In the genomic region with DNA sequence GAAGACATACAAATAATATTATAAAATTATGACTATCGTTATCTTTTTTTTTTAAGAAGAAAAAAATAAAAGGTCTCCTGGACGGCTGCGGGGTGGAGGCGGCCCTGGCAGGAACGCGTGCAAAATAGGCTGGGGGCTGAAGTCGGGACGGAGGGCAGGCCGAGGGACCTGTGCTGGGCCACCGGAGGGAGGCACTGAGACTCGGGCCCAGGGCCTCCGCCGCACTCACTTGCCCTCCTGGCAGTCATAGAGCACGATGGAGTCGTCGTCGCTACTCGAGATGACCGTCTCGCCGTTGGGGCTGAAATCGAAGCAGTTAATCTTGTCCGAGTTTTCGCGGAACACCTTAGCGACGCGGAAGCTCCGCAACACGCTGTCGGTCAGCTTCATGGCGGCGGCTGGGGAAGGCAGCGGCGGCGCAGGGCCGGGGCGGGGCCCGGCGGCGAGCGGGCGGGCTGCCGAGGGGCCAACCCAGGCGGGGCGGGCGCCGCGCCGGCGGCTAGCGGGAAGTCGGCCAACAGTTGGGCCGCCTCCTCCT, we compare ENCODE assay signal across 8 cellular contexts. TPM values are rescaled to one million over a fixed set of nuclear protein-coding genes. Genes with fewer than 3 reads are reported as not detected.
DNase-seq lines count a peak whose midpoint lies in the region; ATAC-seq lines count a peak whose summit lies in the region.

No MANE protein-coding gene starts in this region.

- H3K4me1 Mint-ChIP-seq in stimulated activated naive B cell treated with anti-CD40 and anti-IgM and Interleukin-4, amounts not matched to agents 10 μg/mL and 1 μg/mL and 100 μg/mL, for 72 hours: peaks cover 21 to 64% of the 10 kb centered on the region in 2 donors

- peak overlapping the region; percentile 89 for H3K18ac ChIP-seq in mesendoderm (ENCODE audit: low read length)

- H2AK5ac ChIP-seq in mesendoderm (ENCODE audit: low read length): peak overlapping the region; percentile 6

- H3K56ac ChIP-seq in mesendoderm (ENCODE audit: low read length): peak overlapping the region; percentile 100

- H3K4me2 ChIP-seq in mesendoderm (ENCODE audit: low read length): peak overlapping the region; percentile 38

- WGBS in mesendoderm (ENCODE audit: extremely low coverage, insufficient coverage, low lambda C conversion rate): no CpG with 5 or more reads among the region's 54 CpGs

- H3K79me2 ChIP-seq in mesendoderm (ENCODE audit: control insufficient read depth, insufficient read depth, low read length): peaks cover 50% of the 10 kb centered on the region

- H3K4ac ChIP-seq in mesendoderm (ENCODE audit: low read depth, low read length): peak overlapping the region; percentile 91

- no peaks in the 10 kb centered on the region for H3K9me3 ChIP-seq in duodenal mucosa (ENCODE audit: control insufficient read depth in 1 of 2, low read length in 2 of 2)

- H3K27ac Mint-ChIP-seq in stimulated activated naive B cell treated with anti-CD40 and anti-IgM and Interleukin-4, amounts not matched to agents 10 μg/mL and 1 μg/mL and 100 μg/mL, for 72 hours: peak overlapping the region; percentile 98

- H3K79me1 ChIP-seq in mesendoderm (ENCODE audit: low read length): peaks cover 2% of the 10 kb centered on the region

- H3K4me1 ChIP-seq in duodenal mucosa (ENCODE audit: control insufficient read depth in 1 of 2, insufficient read depth in 2 of 2, low read length in 2 of 2): peaks cover 37 to 45% of the 10 kb centered on the region in 2 donors
- H3K4me1 ChIP-seq in mesendoderm (ENCODE audit: control insufficient read depth, low read depth, low read length): peaks cover 3% of the 10 kb centered on the region

- peaks cover 31 to 57% of the 10 kb centered on the region in 2 donors for H3K36me3 Mint-ChIP-seq in stimulated activated naive B cell treated with anti-CD40 and anti-IgM and Interleukin-4, amounts not matched to agents 10 μg/mL and 1 μg/mL and 100 μg/mL, for 72 hours

- H3K36me3 ChIP-seq in duodenal mucosa (ENCODE audit: control insufficient read depth in 1 of 2, insufficient read depth in 2 of 2, low read length in 2 of 2) (peaks cover under 1 to 12% of the 10 kb centered on the region in 2 donors), mesendoderm (ENCODE audit: control insufficient read depth, insufficient read depth, low read length) (no peaks in the 10 kb centered on the region)

- ATAC-seq in GM21367 (IDR thresholded peaks at IDR 0.05; ENCODE audit: unreplicated experiment) (peak; percentile 43), HG03575 (IDR thresholded peaks at IDR 0.05; ENCODE audit: extremely low read depth, insufficient number of reproducible peaks, low FRiP score, unreplicated experiment) (peak; percentile 29)
- ATAC-seq in stimulated activated naive B cell treated with anti-CD40 and anti-IgM and Interleukin-4, amounts not matched to agents 10 μg/mL and 1 μg/mL and 100 μg/mL, for 72 hours (replicated peaks): peak; percentile 73

- H3K9me3 Mint-ChIP-seq in stimulated activated naive B cell treated with anti-CD40 and anti-IgM and Interleukin-4, amounts not matched to agents 10 μg/mL and 1 μg/mL and 100 μg/mL, for 72 hours: no peaks in the 10 kb centered on the region

- DNase-seq in GDM1 (lab: John Stamatoyannopoulos, UW): peak; percentile 66
- peak; percentile 48 for DNase-seq in T-helper 22 cell (ENCODE audit: low read depth)
- peak; percentile 78 for DNase-seq in mesendoderm
- no peak for DNase-seq in stimulated activated naive B cell treated with anti-CD40 and anti-IgM and Interleukin-4, amounts not matched to agents 10 μg/mL and 1 μg/mL and 100 μg/mL, for 72 hours
- DNase-seq in NCI-H1694 (lab: John Stamatoyannopoulos, UW): no peak

- peak overlapping the region; percentile 87 for H2BK5ac ChIP-seq in mesendoderm (ENCODE audit: low read length)

- no peak overlapping the region for H4K5ac ChIP-seq in mesendoderm (ENCODE audit: low read length)

- H3K4me3 Mint-ChIP-seq in stimulated activated naive B cell treated with anti-CD40 and anti-IgM and Interleukin-4, amounts not matched to agents 10 μg/mL and 1 μg/mL and 100 μg/mL, for 72 hours: peak overlapping the region; percentile 93 to 96

- no peak overlapping the region for H4K8ac ChIP-seq in mesendoderm (ENCODE audit: low read depth, low read length)

- H3K9ac ChIP-seq in duodenal mucosa (ENCODE audit: low read depth in 1 of 2, low read length in 2 of 2) (peak overlapping the region; percentile 91 to 98), mesendoderm (ENCODE audit: low read length) (peak overlapping the region; percentile 99)

- peak overlapping the region; percentile 74 to 95 for H3K4me3 ChIP-seq in duodenal mucosa (ENCODE audit: low read depth in 1 of 2, low read length in 2 of 2)
- H3K4me3 ChIP-seq in mesendoderm (ENCODE audit: low read length): peak overlapping the region; percentile 94

- H3K27me3 ChIP-seq in duodenal mucosa (ENCODE audit: control insufficient read depth in 1 of 2, insufficient read depth in 2 of 2, low read length in 2 of 2) (no peaks in the 10 kb centered on the region), mesendoderm (ENCODE audit: insufficient read depth, low read length, poor library complexity) (no peaks in the 10 kb centered on the region)

- H2BK120ac ChIP-seq in mesendoderm (ENCODE audit: low read depth, low read length): peak overlapping the region; percentile 6

- H3K27me3 Mint-ChIP-seq in stimulated activated naive B cell treated with anti-CD40 and anti-IgM and Interleukin-4, amounts not matched to agents 10 μg/mL and 1 μg/mL and 100 μg/mL, for 72 hours: no peaks in the 10 kb centered on the region

- H3K27ac ChIP-seq in duodenal mucosa (ENCODE audit: low read depth, low read length) (peak overlapping the region; percentile 98), mesendoderm (ENCODE audit: low read depth, low read length) (peak overlapping the region; percentile 90)

- peak overlapping the region; percentile 97 for H3K23ac ChIP-seq in mesendoderm (ENCODE audit: low read length)

- no peak overlapping the region for H2BK15ac ChIP-seq in mesendoderm (replicated peaks; ENCODE audit: low read depth)

RNA-seq across cellular contexts. Expression of gene WDR82, which starts 0.4 kb away (rescaled TPM):
- 39.2 TPM for polyA plus RNA-seq in mesendoderm (2013, experiment 1 of 2)
- 38.6 TPM for polyA plus RNA-seq in mesendoderm (2013, experiment 2 of 2)

RNA-seq across cellular contexts. Expression of gene GLYCTK, which starts 9.6 kb away (rescaled TPM):
- 3.5 TPM for polyA plus RNA-seq in mesendoderm (2013, experiment 1 of 2)
- polyA plus RNA-seq in mesendoderm (2013, experiment 2 of 2): 3.3 TPM

RNA-seq across cellular contexts. Expression of gene PPM1M, which starts 32.5 kb away (rescaled TPM):
- 2.1 TPM for polyA plus RNA-seq in mesendoderm (2013, experiment 1 of 2)
- 1.8 TPM for polyA plus RNA-seq in mesendoderm (2013, experiment 2 of 2)

RNA-seq across cellular contexts. Expression of gene DNAH1, which starts 38.1 kb away (rescaled TPM):
- polyA plus RNA-seq in mesendoderm (2013, experiment 1 of 2): 0.04 TPM
- 0.15 TPM for polyA plus RNA-seq in mesendoderm (2013, experiment 2 of 2)

RNA-seq across cellular contexts. Expression of gene TWF2, which starts 39.1 kb away (rescaled TPM):
- 29.5 TPM for polyA plus RNA-seq in mesendoderm (2013, experiment 1 of 2)
- polyA plus RNA-seq in mesendoderm (2013, experiment 2 of 2): 29.7 TPM

Comparison
In these comparisons a context has a peak if more than half of its experiments do, and no peak if none do; other contexts are left out.
1. DNase-seq: peak in GDM1 (single experiment), T-helper 22 cell (single experiment) and mesendoderm (single experiment); none in stimulated activated naive B cell treated with anti-CD40 and anti-IgM and Interleukin-4, amounts not matched to agents 10 μg/mL and 1 μg/mL and 100 μg/mL, for 72 hours (single experiment) and NCI-H1694 (single experiment).
2. Peak in every context shown above with its lines, with median percentiles within 50 percentile points of each other: ATAC-seq.